11 cellular contexts compared by ENCODE assay signal in genomic region chr6:151413372-151414145, GRCh38. TPM values are rescaled to one million over a fixed set of nuclear protein-coding genes. Genes with fewer than 3 reads are reported as not detected.
DNase-seq lines count a peak whose midpoint lies in the region; ATAC-seq lines count a peak whose summit lies in the region.
"Had no signal": no experiment of that assay in that cellular context is flagged by ENCODE, and none has a peak within 500 bp of the region (broad histone marks: within the 10 kb centered on the region; RNA-seq: fewer than 3 reads in every experiment).

No MANE protein-coding gene starts in this region.

- peak overlapping the region; percentile 24 for H3K4me3 Mint-ChIP-seq in central memory CD8-positive, alpha-beta T cell

- H3K27me3 Mint-ChIP-seq in central memory CD8-positive, alpha-beta T cell = no peaks in the 10 kb centered on the region

- peak; percentile 99 for ATAC-seq in central memory CD8-positive, alpha-beta T cell (replicated peaks; ENCODE audit: extremely low read depth, poor library complexity, severe bottlenecking)
- no peak for ATAC-seq in HG03521 (IDR thresholded peaks at IDR 0.05; ENCODE audit: unreplicated experiment)
- ATAC-seq in HG02623 (IDR thresholded peaks at IDR 0.05; ENCODE audit: unreplicated experiment) = no peak

- H3K4me1 Mint-ChIP-seq in central memory CD8-positive, alpha-beta T cell = peaks cover 21% of the 10 kb centered on the region

- DNase-seq in T-helper 2 cell (peak in 4 of 5 experiments; percentile 23 to 85 (median 60)), A172 (ENCODE audit: low spot score) (no peak)
- DNase-seq in activated CD8-positive, alpha-beta memory T cell treated with anti-CD3 and anti-CD28 coated beads, Interleukin-2, amount 50 U/mL, for 4 hours = peak; percentile 59
- peak; percentile 22 to 51 for DNase-seq in central memory CD8-positive, alpha-beta T cell (ENCODE audit: low spot score in 2 of 2)
- DNase-seq in stimulated activated CD8-positive, alpha-beta memory T cell treated with anti-CD3 and anti-CD28 coated beads, Interleukin-7, amount 100 ng/mL, for 1 hour (ENCODE audit: low read depth in 2 of 2) = peak; percentile 24 to 27
- DNase-seq: foreskin fibroblast, IMR-90, islet precursor cell, NCI-H1694 treated with DMSO at 0.1 percent for 48 hours had no signal

- H3K9me3 Mint-ChIP-seq in central memory CD8-positive, alpha-beta T cell = no peaks in the 10 kb centered on the region

- no peak overlapping the region for H3K27ac Mint-ChIP-seq in central memory CD8-positive, alpha-beta T cell (ENCODE audit: low read depth)

- peaks cover 15% of the 10 kb centered on the region for H3K36me3 Mint-ChIP-seq in central memory CD8-positive, alpha-beta T cell (ENCODE audit: insufficient read depth)

RNA-seq across cellular contexts. Expression of gene ZBTB2, which starts 22.2 kb away (rescaled TPM):
- 10.4 and 14.0 TPM in 2 replicates for total RNA-seq in A172 (2014; rRNA removed; shearing (Covaris generic))

RNA-seq across cellular contexts. Expression of gene RMND1, which starts 38.4 kb away (rescaled TPM):
- 31.3 and 43.6 TPM in 2 replicates for total RNA-seq in A172 (2014; rRNA removed; shearing (Covaris generic))
